In the genomic region with DNA sequence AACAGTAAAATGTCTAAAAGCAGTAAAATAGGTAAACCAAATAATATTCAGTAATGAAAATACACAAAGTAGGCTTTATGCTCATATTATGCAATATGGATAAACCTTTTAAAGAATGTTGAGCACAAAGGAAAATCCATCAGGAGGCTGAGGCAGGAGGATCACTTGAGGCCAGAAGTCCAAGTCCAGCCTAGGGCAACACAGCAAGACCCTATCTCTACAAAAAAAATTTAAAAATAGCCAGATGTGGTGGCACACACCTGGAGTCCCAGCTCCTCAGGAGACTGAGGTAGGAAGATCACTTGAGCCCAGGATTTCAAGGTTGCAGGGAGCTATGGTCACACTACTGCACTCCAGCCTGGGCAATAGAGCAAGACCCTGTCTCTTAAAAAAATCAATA, we compare ENCODE assay signal across 20 cellular contexts. TPM values are rescaled to one million over a fixed set of nuclear protein-coding genes. Genes with fewer than 3 reads are reported as not detected.
A peak's percentile ranks its signal among the peaks of the same experiment; 100 is the strongest.
DNase-seq lines count a peak whose midpoint lies in the region; ATAC-seq, FAIRE-seq and TF ChIP-seq lines count a peak whose summit lies in the region.
"Had no signal": no experiment of that assay in that cellular context is flagged by ENCODE, and none has a peak within 500 bp of the region (broad histone marks: within the 10 kb centered on the region; RNA-seq: fewer than 3 reads in every experiment).

No MANE protein-coding gene starts in this region.

- no peak overlapping the region for H3K27ac ChIP-seq in HEK293 (ENCODE audit: extremely low read depth, low read depth, low read length)
- H3K27ac ChIP-seq in K562 (ENCODE audit: extremely low read depth, low read depth, low read length), result no peak overlapping the region

- H3K9me1 ChIP-seq in K562 (ENCODE audit: control insufficient read depth, insufficient read depth, low read length), result no peaks in the 10 kb centered on the region

- H3K4me1 ChIP-seq in HEK293 (ENCODE audit: control insufficient read depth, insufficient read depth, low read length), result no peaks in the 10 kb centered on the region
- H3K4me1 ChIP-seq in Loucy (ENCODE audit: insufficient read depth, low read length, poor library complexity, severe bottlenecking), result peaks cover 64% of the 10 kb centered on the region
- peaks cover 6 to 15% of the 10 kb centered on the region in 2 experiments; a peak in 3 of 5 replicates for H3K4me1 ChIP-seq in K562 (replicated peaks in 1 of 2; ENCODE audit: control insufficient read depth in 2 of 2, insufficient read depth in 2 of 2, low read length in 2 of 2)
- H3K4me1 ChIP-seq: Caco-2 had no signal

- no TSS peak for BruUV-seq in K562 (replicated peaks; lab: Mats Ljungman, UMichigan)

- POLR2A ChIA-PET in HEK293 (lab: Yijun Ruan, JAX), result no interaction called here
- POLR2A ChIA-PET in K562 (lab: Yijun Ruan, JAX), result interaction anchor here (1.0 to 1.5 kb wide), 2 partner anchors 10 to 17 kb away, joined by 3 read pairs; no protein-coding TSS in a partner anchor

- intact Hi-C loops in K562 (cut with micrococcal nuclease), result no loop called here

- H3K9me2 ChIP-seq in Loucy (replicated peaks; ENCODE audit: low read depth, low read length), result no peaks in the 10 kb centered on the region

- in situ Hi-C loops in K562 (cut with MboI), result no loop called here

- FAIRE-seq in K562 (lab: Jason Lieb, UNC), result no peak
- FAIRE-seq: GM12878, GM18507 had no signal

- CTCF ChIA-PET in HEK293 (lab: Yijun Ruan, JAX), result interaction anchor here (0.7 kb wide), 1 partner anchor 509 kb away, joined by 3 read pairs; no protein-coding TSS in a partner anchor
- CTCF ChIA-PET in K562 (lab: Yijun Ruan, JAX; ENCODE audit: low intra/inter-chr PET ratio), result no interaction called here

- TF ChIP-seq CTCF in HEK293 (tag by site-specific recombination; IDR thresholded peaks at IDR 0.05), result no peak
- TF ChIP-seq CTCF in Loucy (conservative IDR thresholded peaks at IDR 0.05; ENCODE audit: low read length), result no peak
- TF ChIP-seq CTCF in K562 (IDR thresholded peaks at IDR 0.05 in 2 of 3, conservative IDR thresholded peaks at IDR 0.05 in 1 of 3; ENCODE audit: insufficient read depth in 2 of 3, low read depth in 1 of 3, low read length in 3 of 3), result no peak

- no peak for TF ChIP-seq RAD21 in K562 (CRISPR knock-in tag; conservative IDR thresholded peaks at IDR 0.05 in 1 of 2, IDR thresholded peaks at IDR 0.05 in 1 of 2)

- H3K4me3 ChIP-seq in HEK293 (ENCODE audit: low read depth, low read length) (no peak overlapping the region), Loucy (ENCODE audit: low read length, poor library complexity, severe bottlenecking) (peak overlapping the region; percentile 27), K562 (no peak overlapping the region)
- H3K4me3 ChIP-seq: GM12878, GM23338 had no signal

- no peak for TF ChIP-seq POLR2A in K562 (conservative IDR thresholded peaks at IDR 0.05)

- H4K20me1 ChIP-seq in Loucy (ENCODE audit: insufficient read depth, low read length, poor library complexity, severe bottlenecking) (no peaks in the 10 kb centered on the region), K562 (replicated peaks; ENCODE audit: control insufficient read depth, insufficient read depth, low read length) (no peaks in the 10 kb centered on the region)

- H2AFZ ChIP-seq in Loucy (ENCODE audit: low read length), result no peak overlapping the region
- no peak overlapping the region for H2AFZ ChIP-seq in K562 (ENCODE audit: low read depth, low read length)
- H2AFZ ChIP-seq: GM23338 had no signal

- H3K4me2 ChIP-seq in Loucy (ENCODE audit: low read depth, low read length, poor library complexity, severe bottlenecking), result peak overlapping the region; percentile 65
- H3K4me2 ChIP-seq in K562 (ENCODE audit: insufficient read depth, low read length), result no peak overlapping the region
- H3K4me2 ChIP-seq: GM23338 had no signal

- H3K27me3 ChIP-seq in Loucy (ENCODE audit: insufficient read depth, low read length, poor library complexity, severe bottlenecking) (no peaks in the 10 kb centered on the region), K562 (ENCODE audit: control insufficient read depth in 2 of 2, insufficient read depth in 2 of 2, low read length in 2 of 2) (no peaks in the 10 kb centered on the region)

- H3K9ac ChIP-seq in Loucy (ENCODE audit: low read depth, low read length, poor library complexity, severe bottlenecking) (peak overlapping the region; percentile 53), K562 (ENCODE audit: insufficient read depth in 1 of 2, low read depth in 2 of 2, low read length in 2 of 2) (no peak overlapping the region)

- DNase-seq in K562 (ENCODE audit: extremely low read depth in 1 of 4, low spot score in 3 of 4) (no peak), SHP77 (lab: John Stamatoyannopoulos, UW) (no peak), SHP77 treated with DMSO at 0.1 percent for 48 hours (lab: John Stamatoyannopoulos, UW) (no peak)
- DNase-seq: C1 segment of cervical spinal cord; Caco-2; CD4-positive, CD25-positive, alpha-beta regulatory T cell; CD8-positive, alpha-beta T cell; DMS153; DND-41; GDM1; H9; HFFc6 had no signal

- H3K79me2 ChIP-seq in Loucy (ENCODE audit: insufficient read depth, low read length), result no peaks in the 10 kb centered on the region
- H3K79me2 ChIP-seq in K562 (ENCODE audit: control insufficient read depth, insufficient read depth, low read length), result no peaks in the 10 kb centered on the region

- no peaks in the 10 kb centered on the region; the same call in 1 of the 2 replicates for H3F3A ChIP-seq in Loucy (ENCODE audit: low read depth)

- H3K36me3 ChIP-seq in HEK293 (ENCODE audit: control insufficient read depth in 2 of 2, insufficient read depth in 1 of 2, low read length in 2 of 2) (no peaks in the 10 kb centered on the region), Loucy (ENCODE audit: insufficient read depth, low read length) (no peaks in the 10 kb centered on the region), K562 (ENCODE audit: control insufficient read depth, insufficient read depth, low read length) (no peaks in the 10 kb centered on the region)

- TF ChIP-seq EP300 in K562 (IDR thresholded peaks at IDR 0.05; ENCODE audit: low read length), result no peak

- H3K9me3 ChIP-seq in HEK293 (ENCODE audit: control insufficient read depth, insufficient read depth, low read depth, low read length) (no peaks in the 10 kb centered on the region), Loucy (ENCODE audit: insufficient read depth, low read depth, low read length) (no peaks in the 10 kb centered on the region; the same call in 1 of the 2 replicates), K562 (replicated peaks; ENCODE audit: control insufficient read depth, insufficient read depth, low read depth, low read length) (peaks cover 16% of the 10 kb centered on the region)
- H3K9me3 ChIP-seq: Caco-2 had no signal

- no peak for ATAC-seq in K562
- ATAC-seq in GM18502 (IDR thresholded peaks at IDR 0.05; ENCODE audit: poor library complexity, unreplicated experiment), result no peak
- ATAC-seq: CD8-positive, alpha-beta T cell; GM12878; GM23338; HCT116 had no signal

TF ChIP-seq in HEK293, 187 proteins besides CTCF, POLR2A, EP300 and RAD21:
- TF ChIP-seq ZNF843 (tag by site-specific recombination; IDR thresholded peaks at IDR 0.05), result no peak
- TF ChIP-seq ZNF621 (tag by site-specific recombination; IDR thresholded peaks at IDR 0.05), result no peak
- peak; percentile 43; the same call in 1 of the 2 replicates for TF ChIP-seq ZNF121 (tag by site-specific recombination; IDR thresholded peaks at IDR 0.05)
- no peak for TF ChIP-seq ZFP37 (tag by site-specific recombination; IDR thresholded peaks at IDR 0.05)
- no peak for TF ChIP-seq YY1 (tag by site-specific recombination; IDR thresholded peaks at IDR 0.05)
- no peak for TF ChIP-seq ZNF366 (tag by site-specific recombination; conservative IDR thresholded peaks at IDR 0.05)

TF ChIP-seq in K562, 482 proteins besides CTCF, POLR2A, EP300 and RAD21 (continues in another document):
- TF ChIP-seq E2F5 (CRISPR knock-in tag; IDR thresholded peaks at IDR 0.05) (no peak), ZEB2 (IDR thresholded peaks at IDR 0.05) (no peak), SMARCA5 (IDR thresholded peaks at IDR 0.05) (peak; percentile 47; the same call in 1 of the 2 replicates), KDM1A (IDR thresholded peaks at IDR 0.05) (peak; percentile 41 to 68; a peak in 3 of 4 replicates), SMAD3 (CRISPR knock-in tag; conservative IDR thresholded peaks at IDR 0.05) (no peak), ZNF174 (CRISPR knock-in tag; IDR thresholded peaks at IDR 0.05) (no peak), CCNT2 (IDR thresholded peaks at IDR 0.05; ENCODE audit: borderline replicate concordance, extremely low read depth, insufficient read length, low read depth, low read length) (no peak), BCOR (IDR thresholded peaks at IDR 0.05) (peak; percentile 89), NONO (IDR thresholded peaks at IDR 0.05; ENCODE audit: low read depth in 2 of 2, low read length in 1 of 2) (no peak), MEIS2 (IDR thresholded peaks at IDR 0.05; ENCODE audit: partially characterized antibody) (no peak), RBM25 (IDR thresholded peaks at IDR 0.05; ENCODE audit: low read depth, low read length, severe bottlenecking) (peak; percentile 68)

RNA-seq across cellular contexts. Expression of gene LMO2, which starts 17.7 kb away (rescaled TPM):
- 49.1 and 50.2 TPM in 2 replicates for total RNA-seq in K562 (2011; cell fraction: chromatin; rRNA removed; ENCODE audit: low replicate concordance)
- total RNA-seq in K562 (2011; cell fraction: nucleolus; rRNA removed), result 42.2 and 44.7 TPM in 2 replicates
- 44.7 and 67.3 TPM in 2 replicates for total RNA-seq in K562 (2011; cell fraction: nucleoplasm; rRNA removed)
- total RNA-seq in K562 (2014; rRNA removed) (93.1 and 104 TPM in 2 replicates), K562 (2014; rRNA removed; fragmentation: Illumina TruSeq; extraction: Trizol) (85.1 and 96.3 TPM in 2 replicates), K562 (2015; rRNA removed; fragmentation: Illumina TruSeq; extraction: Trizol) (39.2 and 41.5 TPM in 2 replicates), K562 (2021) (87.3 and 96.2 TPM in 2 replicates)
- polyA plus RNA-seq in K562 (2011; rRNA removed) (79.9 and 126 TPM in 2 replicates), K562 (2014; fragmentation: Illumina TruSeq; extraction: Trizol) (90.9 and 91.5 TPM in 2 replicates), K562 (2014; fragmentation: Nextera tagmentation; extraction: Ambion mirVana) (10 to 100 TPM in 1 of 2 experiments, 1 to 10 TPM in 1; 6.9 to 19.6 TPM), K562 (2014; rRNA removed) (98.0 and 118 TPM in 2 replicates)
- 57.1 and 58.2 TPM in 2 replicates for polyA plus RNA-seq in K562 (2011; cell fraction: cytosol; rRNA removed)
- 75.1 and 102 TPM in 2 replicates for polyA plus RNA-seq in K562 (2011; cell fraction: nucleus; rRNA removed)
- 22.8 and 56.1 TPM in 2 replicates for polyA plus RNA-seq in K562 (2012)
- polyA minus RNA-seq in K562 (2011; rRNA and poly(A)+ RNA removed), result 48.8 and 65.2 TPM in 2 replicates
- 20.9 and 37.0 TPM in 2 replicates for polyA minus RNA-seq in K562 (2011; cell fraction: cytosol; rRNA and poly(A)+ RNA removed)
- 39.8 and 45.0 TPM in 2 replicates for polyA minus RNA-seq in K562 (2011; cell fraction: nucleus; rRNA and poly(A)+ RNA removed)
- total RNA-seq: CD8-positive, alpha-beta T cell had no signal
- polyA plus RNA-seq: BJ had no signal

Comparison
In these comparisons a context has a peak if more than half of its experiments do, and no peak if none do; other contexts are left out.
1. Of the 44 proteins assayed by ChIP-seq in both K562 and HEK293: peak only in K562: none; only in HEK293: none; in both: ZNF121; in neither: 43.